In genomic region chr3:13687409-13687989, GRCh38 we compare ENCODE assay signal across 23 cellular contexts.
DNase-seq lines count a peak whose midpoint lies in the region; TF ChIP-seq lines count a peak whose summit lies in the region.
"Had no signal": no experiment of that assay in that cellular context is flagged by ENCODE, and none has a peak within 500 bp of the region (broad histone marks: within the 10 kb centered on the region; RNA-seq: fewer than 3 reads in every experiment).

No MANE protein-coding gene starts in this region.

- no peak overlapping the region for H2BK12ac ChIP-seq in trophoblast cell (ENCODE audit: low read length)

- H2BK5ac ChIP-seq in trophoblast cell (ENCODE audit: low read depth, low read length, poor library complexity), result no peak overlapping the region

- TF ChIP-seq CTCF in lower leg skin (IDR thresholded peaks at IDR 0.05) (no peak), stomach (IDR thresholded peaks at IDR 0.05) (no peak)

- no peaks in the 10 kb centered on the region for H3K27me3 ChIP-seq in layer of hippocampus (ENCODE audit: control insufficient read depth, insufficient read depth, low read length)
- no peaks in the 10 kb centered on the region for H3K27me3 ChIP-seq in trophoblast cell (ENCODE audit: insufficient read depth, low read length)
- H3K27me3 ChIP-seq in stomach, result peaks cover 0 to 29% (median 0%) of the 10 kb centered on the region in 3 donors
- H3K27me3 ChIP-seq: brain microvascular endothelial cell had no signal

- DNase-seq in NCI-H1048 (lab: John Stamatoyannopoulos, UW), result peak; percentile 21
- peak in 49 of 58 donors; percentile 7 to 84 (median 50) for DNase-seq in anterior cingulate cortex (lab: John Stamatoyannopoulos, UW)
- peak; percentile 77 for DNase-seq in putamen (ENCODE audit: low spot score)
- no peak for DNase-seq in lower leg skin (ENCODE audit: low spot score in 2 of 2)
- DNase-seq in activated CD4-positive, alpha-beta T cell treated with anti-CD3 and anti-CD28 coated beads for 1 hour, result no peak
- no peak for DNase-seq in trophoblast cell
- DNase-seq in stomach, result no peak
- DNase-seq: activated CD4-positive, alpha-beta T cell treated with anti-CD3 and anti-CD28 coated beads for 48 hours; activated naive CD4-positive, alpha-beta T cell treated with anti-CD3 and anti-CD28 coated beads, Interleukin-2, amount 50 U/mL, for 16 hours; activated T-cell treated with anti-CD3 and anti-CD28 coated beads, Interleukin-2, amount 50 U/mL, for 1 hour; brain microvascular endothelial cell; Caco-2; dermis blood vessel endothelial cell; GDM1; glutamatergic neuron; IMR-90; MV-4-11; NCI-H2107; stimulated activated CD4-positive, alpha-beta T cell treated with anti-CD3 and anti-CD28 coated beads, Interleukin-4, amount 100 ng/mL, for 4 hours; stimulated activated CD8-positive, alpha-beta memory T cell treated with anti-CD3 and anti-CD28 coated beads, Interleukin-4, amount 100 ng/mL, for 48 hours had no signal

- 42 to 45% methylated on average over 8 of the region's 8 CpGs for WGBS in lower leg skin, 2 donors
- WGBS in trophoblast cell (ENCODE audit: extremely low coverage, insufficient coverage, insufficient read length), result no CpG with 5 or more reads among the region's 8 CpGs
- 27 to 35% (median 35%) methylated on average over 8 of the region's 8 CpGs for WGBS in stomach, 5 donors

- no peak overlapping the region for H4K8ac ChIP-seq in trophoblast cell (ENCODE audit: low read depth, low read length)

- H3K79me2 ChIP-seq in trophoblast cell (ENCODE audit: control insufficient read depth, insufficient read depth, low read length, poor library complexity), result no peaks in the 10 kb centered on the region

- no peak overlapping the region for H3K9ac ChIP-seq in trophoblast cell (ENCODE audit: low read length)

- peaks cover 2% of the 10 kb centered on the region for H3K9me3 ChIP-seq in trophoblast cell (ENCODE audit: insufficient read depth, low read depth, low read length)
- H3K9me3 ChIP-seq in stomach, result peaks cover 0 to 4% (median 1%) of the 10 kb centered on the region in 4 donors
- H3K9me3 ChIP-seq: Caco-2, thoracic aorta had no signal

- no peak overlapping the region for H4K12ac ChIP-seq in trophoblast cell (ENCODE audit: low read depth, low read length)

- no peak for TF ChIP-seq EP300 in stomach (IDR thresholded peaks at IDR 0.05)

- intact Hi-C loops in lower leg skin (cut with DNase I; ENCODE audit: low total_unique reads), result no loop called here
- intact Hi-C loops in stomach (cut with DNase I; ENCODE audit: low total_unique reads), result no loop called here

- H3K4me2 ChIP-seq in trophoblast cell (ENCODE audit: low read length), result no peak overlapping the region
- H3K4me2 ChIP-seq: smooth muscle cell had no signal

- no peak overlapping the region for H2BK120ac ChIP-seq in trophoblast cell (ENCODE audit: insufficient read depth, low read length, poor library complexity)

- H3K79me1 ChIP-seq in trophoblast cell (ENCODE audit: low read length), result no peaks in the 10 kb centered on the region

- no peak overlapping the region for H3K23ac ChIP-seq in trophoblast cell (ENCODE audit: low read length)

- no peak for TF ChIP-seq POLR2A in lower leg skin (IDR thresholded peaks at IDR 0.05)
- TF ChIP-seq POLR2A in stomach (IDR thresholded peaks at IDR 0.05), result no peak

- no peak overlapping the region for H3K4ac ChIP-seq in trophoblast cell (ENCODE audit: low read depth, low read length)

- H2AFZ ChIP-seq in trophoblast cell (ENCODE audit: insufficient read depth, low read length, poor library complexity), result no peak overlapping the region

- H3K18ac ChIP-seq in trophoblast cell (ENCODE audit: low read length), result no peak overlapping the region

- H3K4me3 ChIP-seq in lower leg skin (ENCODE audit: low read depth, poor library complexity, severe bottlenecking), result no peak overlapping the region
- no peak overlapping the region for H3K4me3 ChIP-seq in trophoblast cell (ENCODE audit: low read depth, low read length)
- H3K4me3 ChIP-seq in stomach, result no peak overlapping the region
- H3K4me3 ChIP-seq: smooth muscle cell, thoracic aorta had no signal

- H4K91ac ChIP-seq in trophoblast cell (ENCODE audit: low read depth, low read length), result no peak overlapping the region

- no peak overlapping the region for H3K14ac ChIP-seq in trophoblast cell (ENCODE audit: low read length)

- H3K4me1 ChIP-seq in trophoblast cell (ENCODE audit: control insufficient read depth in 1 of 2, insufficient read depth in 2 of 2, low read length in 2 of 2) (no peaks in the 10 kb centered on the region), stomach (no peaks in the 10 kb centered on the region)
- H3K4me1 ChIP-seq: Caco-2 had no signal

- H3K27ac ChIP-seq in layer of hippocampus (ENCODE audit: low read depth, low read length) (peak overlapping the region; percentile 27), trophoblast cell (ENCODE audit: low read depth, low read length) (no peak overlapping the region), stomach (no peak overlapping the region)
- H3K27ac ChIP-seq: brain microvascular endothelial cell, thoracic aorta had no signal

- H2AK5ac ChIP-seq in trophoblast cell (ENCODE audit: low read length), result no peak overlapping the region

- H3K36me3 ChIP-seq in trophoblast cell (ENCODE audit: control insufficient read depth in 1 of 2, insufficient read depth in 2 of 2, low read length in 2 of 2) (no peaks in the 10 kb centered on the region), stomach (no peaks in the 10 kb centered on the region)
- H3K36me3 ChIP-seq: brain microvascular endothelial cell, thoracic aorta had no signal

Comparison
In these comparisons a context has a peak if more than half of its experiments do, and no peak if none do; other contexts are left out.
1. DNase-seq: peak in NCI-H1048 (single experiment), anterior cingulate cortex (49 of 58) and putamen (single experiment); none in lower leg skin (0 of 2), activated CD4-positive, alpha-beta T cell treated with anti-CD3 and anti-CD28 coated beads for 1 hour (single experiment), trophoblast cell (0 of 2) and stomach (single experiment).